In genomic region chr1:10113501-10113900, GRCh38 we compare ENCODE assay signal across 16 cellular contexts.
"Had no signal": no experiment of that assay in that cellular context is flagged by ENCODE, and none has a peak within 500 bp of the region (broad histone marks: within the 10 kb centered on the region; RNA-seq: fewer than 3 reads in every experiment).

No MANE protein-coding gene starts in this region.

- ATAC-seq: activated CD4-positive, CD25-positive, alpha-beta regulatory T cell treated with anti-CD3 and anti-CD28 coated beads, Interleukin-2, amount 50 U/mL, for 24 hours; activated T-helper 17 cell treated with anti-CD3 and anti-CD28 coated beads, Interleukin-2, amount 50 U/mL, for 72 hours; foreskin keratinocyte; heart left ventricle; left lobe of liver; psoas muscle; right lobe of liver had no signal

- H3K4me1 ChIP-seq: right lobe of liver, SJCRH30 had no signal

- H3K4me3 ChIP-seq: coronary artery, heart left ventricle, psoas muscle, right lobe of liver, SJCRH30, smooth muscle cell, stomach, thyroid gland had no signal

- H3K4me2 ChIP-seq: smooth muscle cell had no signal

- H3K27ac ChIP-seq: coronary artery, foreskin keratinocyte, heart left ventricle, psoas muscle, right lobe of liver, SJCRH30, stomach, thyroid gland had no signal

- H3K27me3 ChIP-seq: foreskin keratinocyte, heart left ventricle, right lobe of liver, SJCRH30, stomach, thyroid gland had no signal

- FAIRE-seq: urothelium cell line had no signal

- H3K9me3 ChIP-seq: heart left ventricle, psoas muscle, right lobe of liver, SJCRH30, stomach, thyroid gland had no signal

- DNase-seq: activated naive CD4-positive, alpha-beta T cell treated with anti-CD3 and anti-CD28 coated beads for 36 hours; effector CD4-positive, alpha-beta T cell; foreskin keratinocyte; heart left ventricle; naive B cell; psoas muscle; right lobe of liver; SJCRH30; stomach; thyroid gland had no signal
